In genomic region chr3:177563381-177563780, GRCh38 we compare ENCODE assay signal across 15 cellular contexts.
"Had no signal": no experiment of that assay in that cellular context is flagged by ENCODE, and none has a peak within 500 bp of the region (broad histone marks: within the 10 kb centered on the region; RNA-seq: fewer than 3 reads in every experiment).

No MANE protein-coding gene starts in this region.

- H3K4me1 ChIP-seq: testis, upper lobe of right lung had no signal

- H3K9me3 ChIP-seq: testis, upper lobe of right lung had no signal

- H3K27me3 ChIP-seq: testis, upper lobe of right lung had no signal

- H3K36me3 ChIP-seq: upper lobe of right lung had no signal

- DNase-seq: activated CD4-positive, alpha-beta T cell treated with anti-CD3 and anti-CD28 coated beads, Interleukin-2, amount 10 ng/mL, durations not matched to agents 7 days and 5 days; activated CD8-positive, alpha-beta memory T cell treated with anti-CD3 and anti-CD28 coated beads, Interleukin-2, amount 50 U/mL, for 48 hours; activated gamma-delta T cell; activated T-cell treated with anti-CD3 and anti-CD28 coated beads, Interleukin-2, amount 50 U/mL, for 72 hours; cerebellar nuclear complex; effector memory CD4-positive, alpha-beta T cell; hypothalamus; left ventricle myocardium superior; mesenchymal stem cell; nucleus accumbens; stimulated activated CD4-positive, alpha-beta T cell treated with anti-CD3 and anti-CD28 coated beads, Interleukin-1b, Interleukin-23, amount 100 ng/mL, for 48 hours; stimulated activated naive CD8-positive, alpha-beta T cell treated with anti-CD3 and anti-CD28 coated beads, Interleukin-15, amount 100 ng/mL, for 72 hours; testis; upper lobe of right lung had no signal

- H3K4me3 ChIP-seq: testis, upper lobe of right lung had no signal

- H3K27ac ChIP-seq: testis, upper lobe of right lung had no signal

- ATAC-seq: activated T-cell treated with anti-CD3 and anti-CD28 coated beads, Interleukin-2, amount 50 U/mL, for 72 hours; left ventricle myocardium superior; sciatic nerve; stimulated activated naive CD8-positive, alpha-beta T cell treated with anti-CD3 and anti-CD28 coated beads, Interleukin-15, amount 100 ng/mL, for 72 hours had no signal
